ENCODE assay signal across 1 cellular context in genomic region chr17:76384987-76385891, GRCh38.
TF ChIP-seq lines count a peak whose summit lies in the region.

No MANE protein-coding gene starts in this region.

TF ChIP-seq in endothelial cell of umbilical vein, 7 proteins besides CTCF, POLR2A, EP300 and RAD21 (continued from another document):
- TF ChIP-seq POLR2AphosphoS5 (IDR thresholded peaks at IDR 0.05; ENCODE audit: insufficient read depth, low read depth, low read length) = peak; percentile 15
- TF ChIP-seq, protein P1, sequence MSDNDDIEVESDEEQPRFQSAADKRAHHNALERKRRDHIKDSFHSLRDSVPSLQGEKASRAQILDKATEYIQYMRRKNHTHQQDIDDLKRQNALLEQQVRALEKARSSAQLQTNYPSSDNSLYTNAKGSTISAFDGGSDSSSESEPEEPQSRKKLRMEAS (IDR thresholded peaks at IDR 0.05; ENCODE audit: insufficient read depth, insufficient read length) = peak; percentile 9
- TF ChIP-seq MYC (IDR thresholded peaks at IDR 0.05; ENCODE audit: low read depth, low read length) = no peak
